ENCODE assay signal across 8 cellular contexts in the genomic region with DNA sequence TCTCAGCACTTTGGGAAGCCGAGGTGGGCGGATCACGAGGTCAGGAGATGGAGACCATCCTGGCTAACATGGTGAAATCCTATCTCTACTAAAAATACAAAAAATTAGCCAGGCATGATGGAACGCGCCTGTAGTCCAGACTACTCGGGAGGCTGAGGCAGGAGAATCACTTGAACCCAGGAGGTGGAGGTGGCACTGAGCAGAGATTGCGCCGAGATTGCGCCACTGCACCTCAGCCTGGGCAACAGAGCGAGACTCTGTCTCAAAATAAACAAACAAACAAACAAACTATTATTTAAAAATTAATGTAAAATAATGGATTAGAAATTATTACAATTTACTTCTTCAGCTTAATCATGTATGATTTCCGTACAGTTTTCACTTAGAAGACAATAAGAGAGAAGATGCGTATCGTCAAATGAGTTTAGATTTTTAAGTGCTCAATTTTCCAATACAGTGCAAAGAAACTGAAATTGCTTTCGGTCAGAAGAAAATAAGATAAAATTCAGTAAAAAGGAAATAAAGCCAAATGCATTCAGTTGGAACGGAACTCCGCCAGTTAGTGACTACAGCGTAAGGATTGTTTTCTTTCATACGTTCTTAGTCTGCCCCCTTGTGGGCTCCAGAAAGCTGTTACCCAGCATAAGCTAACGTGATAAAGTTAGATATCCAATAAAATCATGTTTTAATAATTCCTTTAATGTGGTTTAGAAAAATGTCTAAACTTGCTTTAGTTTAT. TPM values are rescaled to one million over a fixed set of nuclear protein-coding genes. Genes with fewer than 3 reads are reported as not detected.
A peak's percentile ranks its signal among the peaks of the same experiment; 100 is the strongest.
DNase-seq lines count a peak whose midpoint lies in the region; FAIRE-seq and TF ChIP-seq lines count a peak whose summit lies in the region.

No MANE protein-coding gene starts in this region.

- no peaks in the 10 kb centered on the region for H3K9me2 ChIP-seq in SU-DHL-6 (replicated peaks; ENCODE audit: insufficient read depth, low read length)

- no peak for FAIRE-seq in urothelium cell line (lab: Jason Lieb, UNC)

- no peaks in the 10 kb centered on the region for H3K9me3 ChIP-seq in SU-DHL-6 (ENCODE audit: insufficient read depth, low read length)

- H3K4me2 ChIP-seq in SU-DHL-6 (ENCODE audit: low read depth, low read length, poor library complexity, severe bottlenecking) = peak overlapping the region; percentile 31

- H2AFZ ChIP-seq in SU-DHL-6 (ENCODE audit: low read depth, low read length, severe bottlenecking) = no peak overlapping the region

- DNase-seq in GF-D8 (lab: John Stamatoyannopoulos, UW) = peak; percentile 32
- peak; percentile 66 for DNase-seq in HFF-Myc (ENCODE audit: extremely low read depth, low read depth)
- peak; percentile 72 for DNase-seq in NCI-H1105 treated with DMSO at 0.1 percent for 48 hours (lab: John Stamatoyannopoulos, UW)
- DNase-seq in epithelial cell of proximal tubule (ENCODE audit: low read depth) = no peak
- peak; percentile 60 for DNase-seq in mucosa of gallbladder (ENCODE audit: low spot score)
- peak; percentile 45 for DNase-seq in urothelium cell line (ENCODE audit: low spot score)

- H4K20me1 ChIP-seq in SU-DHL-6 (ENCODE audit: low read depth, low read length) = no peaks in the 10 kb centered on the region

- no peaks in the 10 kb centered on the region for H3K36me3 ChIP-seq in SU-DHL-6 (ENCODE audit: low read length)

- TF ChIP-seq CTCF in 22Rv1 (IDR thresholded peaks at IDR 0.05) (peak; percentile 81), HFF-Myc (IDR thresholded peaks at IDR 0.05; ENCODE audit: low read depth, low read length, missing control alignments) (peak; percentile 71), SU-DHL-6 (IDR thresholded peaks at IDR 0.05; ENCODE audit: insufficient read depth, low read length, poor library complexity, severe bottlenecking) (peak; percentile 68), epithelial cell of proximal tubule (conservative IDR thresholded peaks at IDR 0.05; ENCODE audit: low read depth, low read length) (peak; percentile 89)

- no peak overlapping the region for H3K27ac ChIP-seq in 22Rv1
- no peak overlapping the region for H3K27ac ChIP-seq in SU-DHL-6 (ENCODE audit: low read depth, low read length)

- H3K9ac ChIP-seq in SU-DHL-6 (ENCODE audit: low read length) = no peak overlapping the region

- H3K79me2 ChIP-seq in SU-DHL-6 (ENCODE audit: insufficient read depth, low read length) = no peaks in the 10 kb centered on the region

- no peaks in the 10 kb centered on the region for H3K27me3 ChIP-seq in SU-DHL-6 (ENCODE audit: low read length)

- H3K4me3 ChIP-seq in HFF-Myc (replicated peaks; ENCODE audit: low read depth, low read length) = no peak overlapping the region
- no peak overlapping the region for H3K4me3 ChIP-seq in SU-DHL-6 (ENCODE audit: insufficient read depth, low read length, poor library complexity, severe bottlenecking)
- no peak overlapping the region for H3K4me3 ChIP-seq in epithelial cell of proximal tubule (ENCODE audit: low read depth, low read length)

- H3F3A ChIP-seq in SU-DHL-6 (ENCODE audit: insufficient read depth) = no peaks in the 10 kb centered on the region

RNA-seq across cellular contexts. Expression of a gene that starts 24.8 kb away (rescaled TPM):
- total RNA-seq in epithelial cell of proximal tubule (0.29 TPM in 1 of 2 replicates, not detected in the other), mucosa of gallbladder (17.7 TPM)

RNA-seq across cellular contexts. Expression of a gene that starts 34.7 kb away (rescaled TPM):
- total RNA-seq in epithelial cell of proximal tubule = 0.14 and 0.81 TPM in 2 replicates
- 0.69 TPM for total RNA-seq in mucosa of gallbladder

Comparison
In these comparisons a context has a peak if more than half of its experiments do, and no peak if none do; other contexts are left out.
1. RNA of a gene that starts 24.8 kb away (total RNA-seq): 17.7 TPM in mucosa of gallbladder (single experiment); 0.29 TPM in epithelial cell of proximal tubule; every median in the first group is over 10 times any median in the second.
2. Peak in every context shown above with its lines, with median percentiles within 50 percentile points of each other: CTCF ChIP-seq.